In genomic region chr10:71927159-71927558, GRCh38 we compare ENCODE assay signal across 2 cellular contexts.
TF ChIP-seq lines count a peak whose summit lies in the region.

No MANE protein-coding gene starts in this region.

TF ChIP-seq in HepG2, 621 proteins besides CTCF, POLR2A, EP300 and RAD21:
- no peak for TF ChIP-seq ZNF691 (CRISPR knock-in tag; IDR thresholded peaks at IDR 0.05; ENCODE audit: borderline replicate concordance, low read depth)
- TF ChIP-seq, protein P1, sequence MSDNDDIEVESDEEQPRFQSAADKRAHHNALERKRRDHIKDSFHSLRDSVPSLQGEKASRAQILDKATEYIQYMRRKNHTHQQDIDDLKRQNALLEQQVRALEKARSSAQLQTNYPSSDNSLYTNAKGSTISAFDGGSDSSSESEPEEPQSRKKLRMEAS (IDR thresholded peaks at IDR 0.05): 0 out of 2 replicates have a peak, but pooled peaks have one; percentile 2
- no peak for TF ChIP-seq KDM5A (IDR thresholded peaks at IDR 0.05; ENCODE audit: borderline replicate concordance, low read length)
- TF ChIP-seq ZNF547 (CRISPR knock-in tag; IDR thresholded peaks at IDR 0.05): 0 out of 2 replicates have a peak, but pooled peaks have one; percentile 44
- TF ChIP-seq AGO2 (optimal IDR thresholded peaks at IDR 0.05; ENCODE audit: low read depth, low read length): no peak
- no peak for TF ChIP-seq FOXK1 (CRISPR knock-in tag; IDR thresholded peaks at IDR 0.05; ENCODE audit: borderline replicate concordance, low read depth)
- 0 out of 2 replicates have a peak, but pooled peaks have one; percentile 51 for TF ChIP-seq BCL3 (CRISPR knock-in tag; IDR thresholded peaks at IDR 0.05)
- 0 out of 2 replicates have a peak, but pooled peaks have one; percentile 36 for TF ChIP-seq ZNF274 (CRISPR knock-in tag; IDR thresholded peaks at IDR 0.05)
- TF ChIP-seq JDP2 (CRISPR knock-in tag; IDR thresholded peaks at IDR 0.05; ENCODE audit: borderline replicate concordance): no peak
- no peak for TF ChIP-seq ZNF10 (CRISPR knock-in tag; IDR thresholded peaks at IDR 0.05; ENCODE audit: borderline replicate concordance, low read depth)
- TF ChIP-seq CCDC6 (CRISPR knock-in tag; IDR thresholded peaks at IDR 0.05): 0 out of 2 replicates have a peak, but pooled peaks have one; percentile 2
- TF ChIP-seq ZNF598 (CRISPR knock-in tag; IDR thresholded peaks at IDR 0.05; ENCODE audit: borderline replicate concordance): 0 out of 2 replicates have a peak, but pooled peaks have one; percentile 57
- TF ChIP-seq ZNF883 (CRISPR knock-in tag; IDR thresholded peaks at IDR 0.05; ENCODE audit: not compliant biosample characterization): peak; percentile 31
- no peak for TF ChIP-seq AGO1 (IDR thresholded peaks at IDR 0.05; ENCODE audit: low read depth, low read length, poor library complexity, severe bottlenecking)
- TF ChIP-seq ZNF251 (CRISPR knock-in tag; IDR thresholded peaks at IDR 0.05): no peak
- TF ChIP-seq NKX3-1 (CRISPR knock-in tag; IDR thresholded peaks at IDR 0.05): no peak
- TF ChIP-seq TAF15 (IDR thresholded peaks at IDR 0.05; ENCODE audit: low read depth, low read length, poor library complexity, severe bottlenecking): no peak

TF ChIP-seq in K562, 482 proteins besides CTCF, POLR2A, EP300 and RAD21:
- TF ChIP-seq, protein P2, sequence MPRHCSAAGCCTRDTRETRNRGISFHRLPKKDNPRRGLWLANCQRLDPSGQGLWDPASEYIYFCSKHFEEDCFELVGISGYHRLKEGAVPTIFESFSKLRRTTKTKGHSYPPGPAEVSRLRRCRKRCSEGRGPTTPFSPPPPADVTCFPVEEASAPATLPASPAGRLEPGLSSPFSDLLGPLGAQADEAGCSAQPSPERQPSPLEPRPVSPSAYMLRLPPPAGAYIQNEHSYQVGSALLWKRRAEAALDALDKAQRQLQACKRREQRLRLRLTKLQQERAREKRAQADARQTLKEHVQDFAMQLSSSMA (CRISPR knock-in tag; IDR thresholded peaks at IDR 0.05): no peak
- TF ChIP-seq THAP12 (CRISPR knock-in tag; IDR thresholded peaks at IDR 0.05): 0 out of 2 replicates have a peak, but pooled peaks have one; percentile 11
